In the genomic region with DNA sequence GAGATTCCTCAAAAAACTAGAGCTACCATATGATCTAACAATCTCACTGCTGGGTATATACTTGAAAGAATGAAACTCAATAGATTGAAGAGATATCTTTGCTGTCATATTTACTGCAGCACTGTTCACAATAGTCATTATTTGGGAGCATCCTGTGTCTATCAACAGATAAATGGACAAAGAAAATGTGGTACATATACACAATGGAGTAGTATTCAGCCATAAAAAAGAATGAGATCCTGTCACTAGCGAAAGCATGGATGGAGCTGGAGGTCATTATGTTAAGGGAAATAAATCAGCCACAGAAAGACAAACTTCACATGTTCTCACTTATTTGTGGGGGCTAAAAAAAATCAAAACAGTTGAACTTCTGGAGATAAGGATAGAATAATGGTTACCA, we compare ENCODE assay signal across 28 cellular contexts.
"Had no signal": no experiment of that assay in that cellular context is flagged by ENCODE, and none has a peak within 500 bp of the region (broad histone marks: within the 10 kb centered on the region; RNA-seq: fewer than 3 reads in every experiment).

No MANE protein-coding gene starts in this region.

- H3K9me3 ChIP-seq: stomach, suprapubic skin, testis, thoracic aorta, thyroid gland, tibial artery, tibial nerve, transverse colon, upper lobe of right lung, uterus, vagina had no signal

- H3K27ac ChIP-seq: stomach, suprapubic skin, testis, thoracic aorta, thyroid gland, tibial artery, tibial nerve, transverse colon, upper lobe of left lung, upper lobe of right lung, uterus, vagina had no signal

- H3K9me3 Mint-ChIP-seq: stimulated activated memory B cell treated with anti-CD40 and anti-IgM and Interleukin-4, amounts not matched to agents 10 μg/mL and 1 μg/mL and 100 μg/mL, for 72 hours; stimulated activated naive CD8-positive, alpha-beta T cell treated with anti-CD3 and anti-CD28 coated beads, Interleukin-15, amount 100 ng/mL, for 72 hours; stimulated activated naive CD8-positive, alpha-beta T cell treated with anti-CD3 and anti-CD28 coated beads, Interleukin-15, Interleukin-2, amounts not matched to agents 100 ng/mL and 50 ng/mL, for 24 hours; type B pancreatic cell had no signal

- H3K4me3 Mint-ChIP-seq: stimulated activated effector memory CD8-positive, alpha-beta T cell treated with anti-CD3 and anti-CD28 coated beads, Interleukin-12 subunit alpha, Interleukin-12 subunit beta, amount 100 ng/mL, for 72 hours; stimulated activated memory B cell treated with anti-CD40 and anti-IgM and Interleukin-4, amounts not matched to agents 10 μg/mL and 1 μg/mL and 100 μg/mL, for 72 hours; stimulated activated naive B cell treated with anti-CD40 and anti-IgM and Interleukin-4, amounts not matched to agents 10 μg/mL and 1 μg/mL and 100 μg/mL, for 72 hours; stimulated activated naive CD8-positive, alpha-beta T cell treated with anti-CD3 and anti-CD28 coated beads, Interleukin-15, amount 100 ng/mL, for 72 hours; stimulated activated naive CD8-positive, alpha-beta T cell treated with anti-CD3 and anti-CD28 coated beads, Interleukin-15, Interleukin-2, amounts not matched to agents 100 ng/mL and 50 ng/mL, for 24 hours; type B pancreatic cell had no signal

- H3K4me1 Mint-ChIP-seq: stimulated activated effector memory CD8-positive, alpha-beta T cell treated with anti-CD3 and anti-CD28 coated beads, Interleukin-12 subunit alpha, Interleukin-12 subunit beta, amount 100 ng/mL, for 72 hours; stimulated activated memory B cell treated with anti-CD40 and anti-IgM and Interleukin-4, amounts not matched to agents 10 μg/mL and 1 μg/mL and 100 μg/mL, for 72 hours; stimulated activated naive B cell treated with anti-CD40 and anti-IgM and Interleukin-4, amounts not matched to agents 10 μg/mL and 1 μg/mL and 100 μg/mL, for 72 hours; stimulated activated naive CD8-positive, alpha-beta T cell treated with anti-CD3 and anti-CD28 coated beads, Interleukin-15, amount 100 ng/mL, for 72 hours had no signal

- DNase-seq: stimulated activated CD4-positive, alpha-beta T cell treated with anti-CD3 and anti-CD28 coated beads, Interleukin-2, amount 100 ng/mL, for 48 hours; stimulated activated CD4-positive, alpha-beta T cell treated with anti-CD3 and anti-CD28 coated beads, Interleukin-4, amount 100 ng/mL, for 1 hour; stimulated activated CD4-positive, alpha-beta T cell treated with anti-CD3 and anti-CD28 coated beads, Interleukin-4, amount 100 ng/mL, for 24 hours; stimulated activated CD4-positive, alpha-beta T cell treated with anti-CD3 and anti-CD28 coated beads, Interleukin-4, amount 100 ng/mL, for 4 hours; stimulated activated CD8-positive, alpha-beta memory T cell treated with anti-CD3 and anti-CD28 coated beads, Interleukin-4, amount 100 ng/mL, for 48 hours; stimulated activated naive B cell treated with anti-CD40 and anti-IgM and Interleukin-4, amounts not matched to agents 10 μg/mL and 1 μg/mL and 100 μg/mL, for 72 hours; stimulated activated naive CD4-positive, alpha-beta T cell; stimulated activated naive CD4-positive, alpha-beta T cell treated with Interleukin-2 at 50 U/mL for 16 hours; stimulated activated naive CD8-positive, alpha-beta T cell treated with anti-CD3 and anti-CD28 coated beads, Interleukin-15, amount 100 ng/mL, for 72 hours; stimulated activated naive CD8-positive, alpha-beta T cell treated with anti-CD3 and anti-CD28 coated beads, Interleukin-15, Interleukin-2, amounts not matched to agents 100 U/mL and 50 U/mL, for 24 hours; stomach; substantia nigra; testis; thyroid gland; tibial artery; transverse colon; trophoblast cell; upper lobe of left lung; upper lobe of right lung; uterus had no signal

- H3K27me3 Mint-ChIP-seq: stimulated activated memory B cell treated with anti-CD40 and anti-IgM and Interleukin-4, amounts not matched to agents 10 μg/mL and 1 μg/mL and 100 μg/mL, for 72 hours; stimulated activated naive B cell treated with anti-CD40 and anti-IgM and Interleukin-4, amounts not matched to agents 10 μg/mL and 1 μg/mL and 100 μg/mL, for 72 hours; stimulated activated naive CD8-positive, alpha-beta T cell treated with anti-CD3 and anti-CD28 coated beads, Interleukin-15, amount 100 ng/mL, for 72 hours; stimulated activated naive CD8-positive, alpha-beta T cell treated with anti-CD3 and anti-CD28 coated beads, Interleukin-15, Interleukin-2, amounts not matched to agents 100 ng/mL and 50 ng/mL, for 24 hours; type B pancreatic cell had no signal

- H3K27me3 ChIP-seq: stomach, suprapubic skin, testis, thyroid gland, tibial artery, tibial nerve, transverse colon, upper lobe of left lung, upper lobe of right lung, uterus, vagina had no signal

- H3K27ac Mint-ChIP-seq: stimulated activated effector memory CD8-positive, alpha-beta T cell treated with anti-CD3 and anti-CD28 coated beads, Interleukin-12 subunit alpha, Interleukin-12 subunit beta, amount 100 ng/mL, for 72 hours; stimulated activated memory B cell treated with anti-CD40 and anti-IgM and Interleukin-4, amounts not matched to agents 10 μg/mL and 1 μg/mL and 100 μg/mL, for 72 hours; stimulated activated naive B cell treated with anti-CD40 and anti-IgM and Interleukin-4, amounts not matched to agents 10 μg/mL and 1 μg/mL and 100 μg/mL, for 72 hours; stimulated activated naive CD8-positive, alpha-beta T cell treated with anti-CD3 and anti-CD28 coated beads, Interleukin-15, amount 100 ng/mL, for 72 hours; stimulated activated naive CD8-positive, alpha-beta T cell treated with anti-CD3 and anti-CD28 coated beads, Interleukin-15, Interleukin-2, amounts not matched to agents 100 ng/mL and 50 ng/mL, for 24 hours; type B pancreatic cell had no signal

- H3K4me3 ChIP-seq: stomach, suprapubic skin, testis, thoracic aorta, thyroid gland, tibial artery, tibial nerve, transverse colon, upper lobe of left lung, upper lobe of right lung, uterus, vagina had no signal

- H3K36me3 Mint-ChIP-seq: stimulated activated effector memory CD8-positive, alpha-beta T cell treated with anti-CD3 and anti-CD28 coated beads, Interleukin-12 subunit alpha, Interleukin-12 subunit beta, amount 100 ng/mL, for 72 hours; stimulated activated memory B cell treated with anti-CD40 and anti-IgM and Interleukin-4, amounts not matched to agents 10 μg/mL and 1 μg/mL and 100 μg/mL, for 72 hours; stimulated activated naive B cell treated with anti-CD40 and anti-IgM and Interleukin-4, amounts not matched to agents 10 μg/mL and 1 μg/mL and 100 μg/mL, for 72 hours; type B pancreatic cell had no signal

- H3K36me3 ChIP-seq: stomach, suprapubic skin, thoracic aorta, thyroid gland, tibial artery, tibial nerve, transverse colon, upper lobe of left lung, upper lobe of right lung, uterus, vagina had no signal

- ATAC-seq: stimulated activated effector memory CD8-positive, alpha-beta T cell treated with anti-CD3 and anti-CD28 coated beads, Interleukin-12 subunit alpha, Interleukin-12 subunit beta, amount 100 ng/mL, for 72 hours; stimulated activated memory B cell treated with anti-CD40 and anti-IgM and Interleukin-4, amounts not matched to agents 10 μg/mL and 1 μg/mL and 100 μg/mL, for 72 hours; stimulated activated naive B cell treated with anti-CD40 and anti-IgM and Interleukin-4, amounts not matched to agents 10 μg/mL and 1 μg/mL and 100 μg/mL, for 72 hours; stimulated activated naive CD8-positive, alpha-beta T cell treated with anti-CD3 and anti-CD28 coated beads, Interleukin-15, amount 100 ng/mL, for 72 hours; stimulated activated naive CD8-positive, alpha-beta T cell treated with anti-CD3 and anti-CD28 coated beads, Interleukin-15, Interleukin-2, amounts not matched to agents 100 U/mL and 50 U/mL, for 24 hours; upper lobe of right lung had no signal

- H3K4me1 ChIP-seq: stomach, suprapubic skin, testis, thyroid gland, tibial artery, tibial nerve, transverse colon, upper lobe of left lung, upper lobe of right lung, uterus, vagina had no signal
